Comparison of ENCODE assay signal across 18 cellular contexts in the genomic region with DNA sequence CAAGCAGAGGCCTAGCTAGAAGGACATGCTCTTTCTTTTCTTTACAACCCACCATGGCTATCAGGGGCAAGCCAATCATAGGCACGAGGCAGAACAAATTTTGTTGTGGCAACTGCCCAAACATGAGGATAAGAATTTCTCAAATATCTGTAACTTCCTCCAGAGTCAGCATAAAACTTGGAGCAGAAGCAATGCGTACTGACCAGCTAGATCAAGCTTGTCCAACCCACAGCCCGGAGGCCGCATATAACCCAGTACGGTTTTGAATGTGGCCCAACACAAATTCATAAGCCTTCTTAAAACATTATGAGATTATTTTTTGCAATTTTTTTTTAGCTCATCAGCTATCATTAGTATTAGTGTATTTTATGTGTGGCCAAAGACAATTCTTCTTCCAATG.
DNase-seq lines count a peak whose midpoint lies in the region; ATAC-seq and TF ChIP-seq lines count a peak whose summit lies in the region.
"Had no signal": no experiment of that assay in that cellular context is flagged by ENCODE, and none has a peak within 500 bp of the region (broad histone marks: within the 10 kb centered on the region; RNA-seq: fewer than 3 reads in every experiment).

No MANE protein-coding gene starts in this region.

- peak in 2 of 3 donors; percentile 32 to 47 for DNase-seq in right cardiac atrium
- DNase-seq in heart left ventricle = no peak
- DNase-seq in foreskin melanocyte = peak; percentile 9
- DNase-seq in neural progenitor cell (ENCODE audit: low spot score) = no peak
- DNase-seq in UCSD-AML1 (lab: John Stamatoyannopoulos, UW; ENCODE audit: unreplicated experiment) = no peak
- no peak for DNase-seq in NK-92 (lab: John Stamatoyannopoulos, UW; ENCODE audit: unreplicated experiment)
- no peak for DNase-seq in T1000 (lab: John Stamatoyannopoulos, UW)
- DNase-seq: CD4-positive, alpha-beta memory T cell; DMS153; DMS79; GDM1 had no signal

- H3K27me3 ChIP-seq in right cardiac atrium (ENCODE audit: control insufficient read depth, insufficient read depth) = no peaks in the 10 kb centered on the region
- H3K27me3 ChIP-seq in heart left ventricle = peaks cover 0 to 3% (median 0%) of the 10 kb centered on the region in 9 donors
- H3K27me3 ChIP-seq in neural progenitor cell = no peaks in the 10 kb centered on the region
- H3K27me3 ChIP-seq: BLaER1 had no signal

- 57% methylated on average over 5 of the region's 5 CpGs for WGBS in right cardiac atrium
- 76 to 85% (median 79%) methylated on average over 5 of the region's 5 CpGs for WGBS in heart left ventricle, 4 donors

- H3K27me3 Mint-ChIP-seq in neural progenitor cell (ENCODE audit: insufficient read depth, low read depth) = no peaks in the 10 kb centered on the region
- H3K27me3 Mint-ChIP-seq: IgD-negative memory B cell had no signal

- H4K20me1 ChIP-seq in neural progenitor cell (ENCODE audit: low read depth) = no peaks in the 10 kb centered on the region
- H4K20me1 ChIP-seq: BLaER1 had no signal

- H3K4me1 ChIP-seq in right cardiac atrium (ENCODE audit: control insufficient read depth, insufficient read depth, low read length) (no peaks in the 10 kb centered on the region), heart left ventricle (no peaks in the 10 kb centered on the region), neural progenitor cell (peaks cover 9% of the 10 kb centered on the region)
- H3K4me1 ChIP-seq: BLaER1, HAP-1 had no signal

- ATAC-seq in right cardiac atrium (peak in 1 of 2 donors; percentile 63), heart left ventricle (no peak), HG03457 (IDR thresholded peaks at IDR 0.05; ENCODE audit: unreplicated experiment) (no peak)
- ATAC-seq: HepG2 had no signal

- no peak overlapping the region for H3K4me3 Mint-ChIP-seq in neural progenitor cell
- H3K4me3 Mint-ChIP-seq: CD14-positive monocyte; CD4-positive, alpha-beta memory T cell; IgD-negative memory B cell had no signal

- no peak overlapping the region for H3K9ac ChIP-seq in neural progenitor cell
- H3K9ac ChIP-seq: BLaER1 had no signal

- H3F3A ChIP-seq in neural progenitor cell (ENCODE audit: low read depth) = no peaks in the 10 kb centered on the region

- H3K36me3 ChIP-seq in heart left ventricle (no peaks in the 10 kb centered on the region), neural progenitor cell (no peaks in the 10 kb centered on the region)
- H3K36me3 ChIP-seq: BLaER1, HAP-1 had no signal

- no peak for TF ChIP-seq POLR2A in heart left ventricle (IDR thresholded peaks at IDR 0.05)

- no peak overlapping the region for H3K27ac Mint-ChIP-seq in neural progenitor cell
- H3K27ac Mint-ChIP-seq: CD14-positive monocyte; CD4-positive, alpha-beta memory T cell; IgD-negative memory B cell had no signal

- no peaks in the 10 kb centered on the region for H3K79me2 ChIP-seq in neural progenitor cell (ENCODE audit: low read depth)

- H3K4me3 ChIP-seq in right cardiac atrium (ENCODE audit: low read length) (no peak overlapping the region), heart left ventricle (no peak overlapping the region), neural progenitor cell (no peak overlapping the region)
- H3K4me3 ChIP-seq: BLaER1, HAP-1 had no signal

- H3K4me1 Mint-ChIP-seq in neural progenitor cell = peaks cover 5% of the 10 kb centered on the region
- H3K4me1 Mint-ChIP-seq: CD14-positive monocyte; CD4-positive, alpha-beta memory T cell had no signal

- H3K27ac ChIP-seq in right cardiac atrium (ENCODE audit: low read length) = no peak overlapping the region
- H3K27ac ChIP-seq in heart left ventricle = no peak overlapping the region
- no peak overlapping the region for H3K27ac ChIP-seq in neural progenitor cell
- H3K27ac ChIP-seq: 22Rv1, BLaER1 had no signal

- no peaks in the 10 kb centered on the region for H3K36me3 Mint-ChIP-seq in neural progenitor cell
- H3K36me3 Mint-ChIP-seq: CD14-positive monocyte; CD4-positive, alpha-beta memory T cell had no signal

- no peaks in the 10 kb centered on the region for H3K9me3 Mint-ChIP-seq in neural progenitor cell
- H3K9me3 Mint-ChIP-seq: CD4-positive, alpha-beta memory T cell; IgD-negative memory B cell had no signal

- no peak overlapping the region for H3K4me2 ChIP-seq in neural progenitor cell
- H3K4me2 ChIP-seq: BLaER1 had no signal

- TF ChIP-seq CTCF in heart left ventricle (IDR thresholded peaks at IDR 0.05) (no peak), neural progenitor cell (IDR thresholded peaks at IDR 0.05) (no peak)

- intact Hi-C loops in right cardiac atrium (cut with DNase I) (no loop called here), heart left ventricle (cut with DNase I) (no loop called here)

- H3K9me3 ChIP-seq in right cardiac atrium (ENCODE audit: control insufficient read depth, low read length) (no peaks in the 10 kb centered on the region), heart left ventricle (no peaks in the 10 kb centered on the region), neural progenitor cell (ENCODE audit: low read depth) (no peaks in the 10 kb centered on the region)
- H3K9me3 ChIP-seq: BLaER1, HAP-1 had no signal

- peak overlapping the region; percentile 52 for H2AFZ ChIP-seq in neural progenitor cell (replicated peaks)

Comparison
In these comparisons a context has a peak if more than half of its experiments do, and no peak if none do; other contexts are left out.
1. DNase-seq: peak in right cardiac atrium (2 of 3) and foreskin melanocyte (single experiment); none in heart left ventricle (0 of 5), neural progenitor cell (single experiment), UCSD-AML1 (single experiment), NK-92 (single experiment) and T1000 (single experiment).